Comparison of ENCODE assay signal across 10 cellular contexts in genomic region chr6:35603326-35604202, GRCh38.
A peak's percentile ranks its signal among the peaks of the same experiment; 100 is the strongest.
DNase-seq lines count a peak whose midpoint lies in the region; ATAC-seq and TF ChIP-seq lines count a peak whose summit lies in the region.
"Had no signal": no experiment of that assay in that cellular context is flagged by ENCODE, and none has a peak within 500 bp of the region (broad histone marks: within the 10 kb centered on the region; RNA-seq: fewer than 3 reads in every experiment).

No MANE protein-coding gene starts in this region.

- ATAC-seq in HG02763 (IDR thresholded peaks at IDR 0.05; ENCODE audit: unreplicated experiment) = no peak

- WGBS in sigmoid colon, 2 donors = 93 to 96% methylated on average over 9 of the region's 9 CpGs

- intact Hi-C loops in sigmoid colon (cut with DNase I) = loop anchor here (2.0 to 5.0 kb wide), 3 partner anchors 17 to 129 kb away; partner anchors contain the start of gene FKBP5

- H3K4me1 ChIP-seq in sigmoid colon = peaks cover 0 to 64% (median 54%) of the 10 kb centered on the region in 4 donors

- peaks cover 0 to 28% (median 2%) of the 10 kb centered on the region in 4 donors for H3K36me3 ChIP-seq in sigmoid colon

- in situ Hi-C loops in Caki2 (cut with HindIII; ENCODE audit: low pct_unique_long_range_greater_than_20kb, low sequenced_read_pairs) = no loop called here

- peak overlapping the region; percentile 58 for H3K27ac ChIP-seq in VCaP
- H3K27ac ChIP-seq in sigmoid colon = peak overlapping the region; percentile 88 to 98 (median 91)

- TF ChIP-seq EP300 in sigmoid colon (IDR thresholded peaks at IDR 0.05) = no peak

- H3K27me3 ChIP-seq in sigmoid colon = no peaks in the 10 kb centered on the region

- TF ChIP-seq CTCF in VCaP (conservative IDR thresholded peaks at IDR 0.05) = no peak
- no peak for TF ChIP-seq CTCF in fibroblast of mammary gland (conservative IDR thresholded peaks at IDR 0.05; ENCODE audit: control insufficient read depth, insufficient read depth, low read depth, low read length)
- no peak for TF ChIP-seq CTCF in sigmoid colon (IDR thresholded peaks at IDR 0.05)

- peak; percentile 38 for DNase-seq in Caki2 (ENCODE audit: low read depth)
- peak; percentile 62 for DNase-seq in fibroblast of mammary gland (ENCODE audit: low read depth)
- no peak for DNase-seq in sigmoid colon
- no peak for DNase-seq in hippocampal formation (lab: John Stamatoyannopoulos, UW)
- no peak for DNase-seq in T1000 (lab: John Stamatoyannopoulos, UW)
- no peak for DNase-seq in NCI-H2107 treated with DMSO at 0.1 percent for 48 hours (lab: John Stamatoyannopoulos, UW; ENCODE audit: unreplicated experiment)
- DNase-seq: endodermal cell, NCI-H446 had no signal

- no peaks in the 10 kb centered on the region for H3K9me3 ChIP-seq in sigmoid colon

- no peak overlapping the region for H3K4me3 ChIP-seq in fibroblast of mammary gland (ENCODE audit: control insufficient read depth, low read depth, low read length)
- no peak overlapping the region for H3K4me3 ChIP-seq in sigmoid colon

- no peak for TF ChIP-seq POLR2A in sigmoid colon (IDR thresholded peaks at IDR 0.05)

Comparison
In these comparisons a context has a peak if more than half of its experiments do, and no peak if none do; other contexts are left out.
1. DNase-seq: peak in Caki2 (single experiment) and fibroblast of mammary gland (single experiment); none in sigmoid colon (single experiment), hippocampal formation (0 of 2), T1000 (single experiment) and NCI-H2107 treated with DMSO at 0.1 percent for 48 hours (single experiment).